In the genomic region with DNA sequence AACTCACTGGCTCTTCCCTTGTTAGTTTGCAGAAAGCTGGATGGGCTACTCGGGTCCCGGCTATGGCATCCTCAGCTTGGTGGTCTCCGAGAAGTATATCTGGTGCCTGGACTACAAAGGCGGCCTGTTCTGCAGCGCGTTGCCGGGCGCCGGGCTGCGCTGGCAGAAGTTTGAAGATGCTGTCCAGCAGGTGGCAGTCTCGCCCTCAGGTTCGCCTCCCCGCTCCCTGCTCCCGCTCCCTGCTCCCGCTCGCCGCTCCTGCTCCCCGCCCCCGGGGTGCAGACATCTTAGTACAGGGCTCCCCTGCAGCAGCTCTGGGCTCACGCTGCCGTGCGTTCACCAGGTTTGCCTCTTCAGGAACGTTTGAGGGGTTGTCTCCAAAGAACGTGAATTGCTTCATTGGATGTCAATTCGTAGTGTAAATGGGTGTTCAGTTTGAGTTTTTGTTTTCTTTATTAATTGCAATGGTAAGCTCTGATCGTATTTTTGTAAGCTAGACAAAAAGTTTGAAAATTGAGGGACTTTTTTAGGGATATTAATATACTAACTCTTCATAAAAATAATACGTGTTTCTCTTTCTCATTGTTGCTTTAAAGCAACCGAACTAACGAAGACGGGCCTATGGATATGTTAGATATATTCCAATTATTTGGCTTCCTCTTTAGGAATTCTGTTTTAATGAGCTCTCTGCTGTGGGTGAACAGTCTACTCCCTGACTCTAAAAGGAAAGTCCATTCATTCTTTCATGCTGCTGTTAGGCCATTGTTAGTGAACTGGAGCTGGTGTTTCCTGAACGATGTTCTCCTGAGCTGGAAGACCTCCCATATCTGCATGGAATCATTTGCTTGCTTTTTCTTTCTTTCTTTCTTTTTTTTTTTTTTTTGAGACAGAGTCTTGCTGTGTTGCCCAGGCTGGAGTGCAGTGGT, we compare ENCODE assay signal across 8 cellular contexts.
A peak's percentile ranks its signal among the peaks of the same experiment; 100 is the strongest.
DNase-seq lines count a peak whose midpoint lies in the region; ATAC-seq and TF ChIP-seq lines count a peak whose summit lies in the region.

No MANE protein-coding gene starts in this region.

- H3K36me3 Mint-ChIP-seq in activated naive CD4-positive, alpha-beta T cell treated with anti-CD3 and anti-CD28 coated beads, Interleukin-2, amount 10 ng/mL, durations not matched to agents 7 days and 5 days: no peaks in the 10 kb centered on the region

- peaks cover 4% of the 10 kb centered on the region for H3K4me1 ChIP-seq in osteoblast (ENCODE audit: insufficient read depth, low read length)

- H4K20me1 ChIP-seq in osteoblast (ENCODE audit: insufficient read depth, low read length): no peaks in the 10 kb centered on the region

- peak overlapping the region; percentile 89 for H3K4me2 ChIP-seq in osteoblast (ENCODE audit: insufficient read depth, low read length)

- no peak overlapping the region for H3K4me3 Mint-ChIP-seq in activated naive CD4-positive, alpha-beta T cell treated with anti-CD3 and anti-CD28 coated beads, Interleukin-2, amount 10 ng/mL, durations not matched to agents 7 days and 5 days

- no peak overlapping the region for H3K27ac Mint-ChIP-seq in activated naive CD4-positive, alpha-beta T cell treated with anti-CD3 and anti-CD28 coated beads, Interleukin-2, amount 10 ng/mL, durations not matched to agents 7 days and 5 days

- peaks cover 2% of the 10 kb centered on the region for H3K4me1 Mint-ChIP-seq in activated naive CD4-positive, alpha-beta T cell treated with anti-CD3 and anti-CD28 coated beads, Interleukin-2, amount 10 ng/mL, durations not matched to agents 7 days and 5 days

- ATAC-seq in HG03442 (IDR thresholded peaks at IDR 0.05; ENCODE audit: unreplicated experiment): no peak

- H2AFZ ChIP-seq in osteoblast (ENCODE audit: low read length): peak overlapping the region; percentile 87

- no peaks in the 10 kb centered on the region; the same call in 1 of the 2 replicates for H3K36me3 ChIP-seq in MG63
- peaks cover 39% of the 10 kb centered on the region for H3K36me3 ChIP-seq in osteoblast (ENCODE audit: insufficient read depth, low read length)

- in situ Hi-C loops in SK-MEL-5 (cut with HindIII; ENCODE audit: low pct_unique_long_range_greater_than_20kb, low sequenced_read_pairs): no loop called here

- no peaks in the 10 kb centered on the region for H3K27me3 Mint-ChIP-seq in activated naive CD4-positive, alpha-beta T cell treated with anti-CD3 and anti-CD28 coated beads, Interleukin-2, amount 10 ng/mL, durations not matched to agents 7 days and 5 days

- H3K4me3 ChIP-seq in MG63 (no peak overlapping the region), osteoblast (ENCODE audit: insufficient read depth, low read length) (peak overlapping the region; percentile 64)

- H3K9me3 Mint-ChIP-seq in activated naive CD4-positive, alpha-beta T cell treated with anti-CD3 and anti-CD28 coated beads, Interleukin-2, amount 10 ng/mL, durations not matched to agents 7 days and 5 days: no peaks in the 10 kb centered on the region

- no peaks in the 10 kb centered on the region for H3K79me2 ChIP-seq in osteoblast (ENCODE audit: insufficient read depth, low read length)

- H3K27me3 ChIP-seq in MG63 (no peaks in the 10 kb centered on the region), osteoblast (ENCODE audit: insufficient read depth, low read length) (no peaks in the 10 kb centered on the region)

- H3K27ac ChIP-seq in osteoblast (ENCODE audit: low read depth, low read length) (no peak overlapping the region), temporal lobe (ENCODE audit: low read depth, low read length) (peak overlapping the region; percentile 94)

- DNase-seq in ELR (ENCODE audit: low read depth): peak; percentile 88
- peak; percentile 18 for DNase-seq in MG63
- DNase-seq in SK-MEL-5 (ENCODE audit: low read depth, low spot score): peak; percentile 83
- peak; percentile 79 for DNase-seq in activated naive CD4-positive, alpha-beta T cell treated with anti-CD3 and anti-CD28 coated beads, Interleukin-2, amount 10 ng/mL, durations not matched to agents 7 days and 5 days
- DNase-seq in glomerular visceral epithelial cell (ENCODE audit: extremely low spot score): peak; percentile 75
- DNase-seq in osteoblast (ENCODE audit: insufficient read length, low spot score, missing footprints): peak; percentile 97

- TF ChIP-seq CTCF in osteoblast (IDR thresholded peaks at IDR 0.05; ENCODE audit: extremely low read depth, low read depth, low read length): peak; percentile 72

- CTCF ChIA-PET in activated naive CD4-positive, alpha-beta T cell treated with anti-CD3 and anti-CD28 coated beads, Interleukin-2, amount 10 ng/mL, durations not matched to agents 7 days and 5 days (lab: Charles Lee): interaction anchor here (0.6 to 3.3 kb wide), 25 partner anchors 8 to 451 kb away, joined by 3 to 19 read pairs (median 4); no protein-coding TSS in a partner anchor

- H3K9me3 ChIP-seq in MG63 (no peaks in the 10 kb centered on the region), osteoblast (ENCODE audit: low read depth, low read length) (no peaks in the 10 kb centered on the region)

Comparison
In these comparisons a context has a peak if more than half of its experiments do, and no peak if none do; other contexts are left out.
1. DNase-seq: peak in every context shown above with its lines; median percentile 97 in osteoblast; 88 in ELR; 83 in SK-MEL-5; 79 in activated naive CD4-positive, alpha-beta T cell treated with anti-CD3 and anti-CD28 coated beads, Interleukin-2, amount 10 ng/mL, durations not matched to agents 7 days and 5 days; 75 in glomerular visceral epithelial cell; 18 in MG63.